ENCODE assay signal across 8 cellular contexts in genomic region chr14:90495357-90496276, GRCh38.
A peak's percentile ranks its signal among the peaks of the same experiment; 100 is the strongest.
DNase-seq lines count a peak whose midpoint lies in the region; ATAC-seq and TF ChIP-seq lines count a peak whose summit lies in the region.

No MANE protein-coding gene starts in this region.

- TF ChIP-seq EP300 in transverse colon (IDR thresholded peaks at IDR 0.05; ENCODE audit: low read depth), result no peak

- H3K4me3 ChIP-seq in adrenal gland, result no peak overlapping the region
- no peak overlapping the region for H3K4me3 ChIP-seq in transverse colon

- TF ChIP-seq POLR2A in adrenal gland (IDR thresholded peaks at IDR 0.05), result no peak
- TF ChIP-seq POLR2A in transverse colon (IDR thresholded peaks at IDR 0.05), result no peak

- no peaks in the 10 kb centered on the region for H3K9me3 ChIP-seq in adrenal gland (replicated peaks in 1 of 3)
- no peaks in the 10 kb centered on the region for H3K9me3 ChIP-seq in transverse colon

- ATAC-seq in GM21381 (IDR thresholded peaks at IDR 0.05; ENCODE audit: unreplicated experiment), result no peak
- no peak for ATAC-seq in GM21723 (IDR thresholded peaks at IDR 0.05; ENCODE audit: unreplicated experiment)

- DNase-seq in DMS53 (lab: John Stamatoyannopoulos, UW) (peak; percentile 43), DMS53 treated with DMSO at 0.1 percent for 48 hours (lab: John Stamatoyannopoulos, UW; ENCODE audit: unreplicated experiment) (no peak), NCI-H226 (peak; percentile 29), adrenal gland (peak; percentile 46 to 76 (median 71)), islet precursor cell (peak; percentile 86), transverse colon (peak; percentile 43)

- H3K27ac ChIP-seq in adrenal gland (no peak overlapping the region), transverse colon (no peak overlapping the region)

- intact Hi-C loops in adrenal gland (cut with DNase I), result no loop called here
- intact Hi-C loops in transverse colon (cut with DNase I; ENCODE audit: low total_unique reads), result no loop called here

- TF ChIP-seq CTCF in adrenal gland (IDR thresholded peaks at IDR 0.05) (no peak), transverse colon (IDR thresholded peaks at IDR 0.05) (no peak)

- H3K4me1 ChIP-seq in adrenal gland (replicated peaks in 1 of 2) (peaks cover 0 to 12% of the 10 kb centered on the region in 2 donors), transverse colon (peaks cover 0 to 17% (median 1%) of the 10 kb centered on the region in 4 donors)

- WGBS in adrenal gland, 4 donors, result 39 to 57% (median 53%) methylated on average over 9 to 12 of the region's 12 CpGs
- 56% methylated on average over 12 of the region's 12 CpGs; no CpG with 5 or more reads in 1 of the 2 donors for WGBS in transverse colon (ENCODE audit: low coverage in 1 of 2), 2 donors

- H3K27me3 ChIP-seq in adrenal gland, result no peaks in the 10 kb centered on the region
- no peaks in the 10 kb centered on the region for H3K27me3 ChIP-seq in transverse colon

- in situ Hi-C loops in transverse colon (cut with MboI; ENCODE audit: low pct_ligation_motif_present in 1 of 4, low pct_unique_long_range_greater_than_20kb in 1 of 4, low sequenced_read_pairs in 3 of 4), result no loop called here

- H3K36me3 ChIP-seq in adrenal gland (replicated peaks in 1 of 2), result no peaks in the 10 kb centered on the region
- no peaks in the 10 kb centered on the region for H3K36me3 ChIP-seq in transverse colon
